In the genomic region with DNA sequence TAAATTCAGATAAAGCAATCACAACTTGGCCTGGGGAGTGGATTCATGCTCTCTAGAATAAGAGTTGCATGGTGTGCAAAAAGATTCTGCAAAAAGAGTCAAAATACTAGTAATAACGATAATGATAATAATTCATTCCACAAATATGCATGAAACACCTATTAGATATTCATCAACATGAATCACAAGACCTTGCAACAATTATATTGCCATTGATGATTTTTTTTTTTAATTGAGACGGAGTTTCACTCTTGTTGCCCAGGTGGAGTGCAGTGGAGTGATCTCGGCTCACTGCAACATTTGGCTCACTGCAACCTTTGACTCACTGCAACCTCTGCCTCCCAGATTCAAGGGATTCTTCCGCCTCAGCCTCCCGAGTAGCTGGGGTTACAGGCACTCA, we compare ENCODE assay signal across 16 cellular contexts.
DNase-seq lines count a peak whose midpoint lies in the region; ATAC-seq, FAIRE-seq and TF ChIP-seq lines count a peak whose summit lies in the region.
"Had no signal": no experiment of that assay in that cellular context is flagged by ENCODE, and none has a peak within 500 bp of the region (broad histone marks: within the 10 kb centered on the region; RNA-seq: fewer than 3 reads in every experiment).

No MANE protein-coding gene starts in this region.

- intact Hi-C loops in MCF 10A (cut with micrococcal nuclease) = no loop called here
- intact Hi-C loops in breast epithelium (cut with DNase I; ENCODE audit: low total_unique reads) = no loop called here

- no peaks in the 10 kb centered on the region for H3K9me3 ChIP-seq in breast epithelium

- DNase-seq in MCF 10A (ENCODE audit: unreplicated experiment) = no peak
- no peak for DNase-seq in breast epithelium (ENCODE audit: low spot score in 2 of 2)
- DNase-seq in bronchial epithelial cell (ENCODE audit: low read depth) = peak; percentile 42
- DNase-seq in glutamatergic neuron = no peak
- no peak for DNase-seq in stimulated activated naive CD8-positive, alpha-beta T cell treated with anti-CD3 and anti-CD28 coated beads, Interleukin-15, Interleukin-2, amounts not matched to agents 100 U/mL and 50 U/mL, for 24 hours
- DNase-seq in GM19238 (ENCODE audit: insufficient read length, low spot score) = no peak
- DNase-seq in NCI-H1417 (lab: John Stamatoyannopoulos, UW) = no peak
- DNase-seq: CD8-positive, alpha-beta T cell; COR-L47; DMS153; DMS79 treated with DMSO at 0.1 percent for 48 hours had no signal

- H3K27ac Mint-ChIP-seq in MCF 10A (ENCODE audit: low read depth, unreplicated experiment) (peak overlapping the region; percentile 84), glutamatergic neuron (ENCODE audit: unreplicated experiment) (peak overlapping the region; percentile 31)
- H3K27ac Mint-ChIP-seq: CD8-positive, alpha-beta T cell had no signal

- no TSS peak for BruUV-seq in MCF 10A (replicated peaks; lab: Mats Ljungman, UMichigan)

- no peak for ATAC-seq in stimulated activated naive CD8-positive, alpha-beta T cell treated with anti-CD3 and anti-CD28 coated beads, Interleukin-15, Interleukin-2, amounts not matched to agents 100 U/mL and 50 U/mL, for 24 hours
- ATAC-seq: CD8-positive, alpha-beta T cell had no signal

- FAIRE-seq in bronchial epithelial cell (lab: Jason Lieb, UNC) = no peak
- FAIRE-seq: D721Med, G401.6, GM12891 had no signal

- TF ChIP-seq CTCF in MCF 10A (IDR thresholded peaks at IDR 0.05; ENCODE audit: unreplicated experiment) = no peak
- TF ChIP-seq CTCF in breast epithelium (IDR thresholded peaks at IDR 0.05) = no peak
- TF ChIP-seq CTCF in bronchial epithelial cell (IDR thresholded peaks at IDR 0.05; ENCODE audit: insufficient read depth, low read length, severe bottlenecking) = no peak
- no peak for TF ChIP-seq CTCF in glutamatergic neuron (IDR thresholded peaks at IDR 0.05; ENCODE audit: partially characterized antibody, unreplicated experiment)

- no peaks in the 10 kb centered on the region for H3K27me3 Mint-ChIP-seq in MCF 10A (ENCODE audit: insufficient read depth, unreplicated experiment)
- H3K27me3 Mint-ChIP-seq in glutamatergic neuron (ENCODE audit: unreplicated experiment) = no peaks in the 10 kb centered on the region

- POLR2A ChIA-PET in MCF 10A (lab: Yijun Ruan, JAX) = no interaction called here

- no peaks in the 10 kb centered on the region for H3K4me1 ChIP-seq in breast epithelium

- H3K4me1 Mint-ChIP-seq in MCF 10A (ENCODE audit: insufficient read depth, unreplicated experiment) (peaks cover 40% of the 10 kb centered on the region), glutamatergic neuron (ENCODE audit: low read depth, unreplicated experiment) (peaks cover 2% of the 10 kb centered on the region)

- no peaks in the 10 kb centered on the region for H3K9me3 Mint-ChIP-seq in MCF 10A (ENCODE audit: unreplicated experiment)
- H3K9me3 Mint-ChIP-seq in glutamatergic neuron (ENCODE audit: unreplicated experiment) = peaks cover 3% of the 10 kb centered on the region
- H3K9me3 Mint-ChIP-seq: CD8-positive, alpha-beta T cell had no signal

- no peaks in the 10 kb centered on the region for H3K36me3 Mint-ChIP-seq in MCF 10A (ENCODE audit: insufficient read depth, unreplicated experiment)
- no peaks in the 10 kb centered on the region for H3K36me3 Mint-ChIP-seq in glutamatergic neuron (ENCODE audit: unreplicated experiment)
- H3K36me3 Mint-ChIP-seq: CD14-positive monocyte; CD8-positive, alpha-beta T cell had no signal

- H3K4me3 Mint-ChIP-seq in MCF 10A (ENCODE audit: unreplicated experiment) = no peak overlapping the region
- no peak overlapping the region for H3K4me3 Mint-ChIP-seq in glutamatergic neuron (ENCODE audit: unreplicated experiment)
- H3K4me3 Mint-ChIP-seq: CD14-positive monocyte; CD8-positive, alpha-beta T cell had no signal

- H3K36me3 ChIP-seq in breast epithelium = no peaks in the 10 kb centered on the region
- no peaks in the 10 kb centered on the region for H3K36me3 ChIP-seq in bronchial epithelial cell (ENCODE audit: control insufficient read depth, insufficient read depth, low read length)

- no peak overlapping the region for H3K27ac ChIP-seq in breast epithelium
- H3K27ac ChIP-seq: 22Rv1 had no signal

- CTCF ChIA-PET in MCF 10A (lab: Yijun Ruan, JAX) = no interaction called here

- H3K27me3 ChIP-seq in breast epithelium (no peaks in the 10 kb centered on the region), bronchial epithelial cell (ENCODE audit: control insufficient read depth, insufficient read depth, low read length) (no peaks in the 10 kb centered on the region)

- H3K4me3 ChIP-seq in breast epithelium = no peak overlapping the region
- no peak overlapping the region for H3K4me3 ChIP-seq in bronchial epithelial cell (ENCODE audit: low read depth, low read length)

- TF ChIP-seq POLR2A in breast epithelium (IDR thresholded peaks at IDR 0.05) = no peak
